ENCODE assay signal across 8 cellular contexts in the genomic region with DNA sequence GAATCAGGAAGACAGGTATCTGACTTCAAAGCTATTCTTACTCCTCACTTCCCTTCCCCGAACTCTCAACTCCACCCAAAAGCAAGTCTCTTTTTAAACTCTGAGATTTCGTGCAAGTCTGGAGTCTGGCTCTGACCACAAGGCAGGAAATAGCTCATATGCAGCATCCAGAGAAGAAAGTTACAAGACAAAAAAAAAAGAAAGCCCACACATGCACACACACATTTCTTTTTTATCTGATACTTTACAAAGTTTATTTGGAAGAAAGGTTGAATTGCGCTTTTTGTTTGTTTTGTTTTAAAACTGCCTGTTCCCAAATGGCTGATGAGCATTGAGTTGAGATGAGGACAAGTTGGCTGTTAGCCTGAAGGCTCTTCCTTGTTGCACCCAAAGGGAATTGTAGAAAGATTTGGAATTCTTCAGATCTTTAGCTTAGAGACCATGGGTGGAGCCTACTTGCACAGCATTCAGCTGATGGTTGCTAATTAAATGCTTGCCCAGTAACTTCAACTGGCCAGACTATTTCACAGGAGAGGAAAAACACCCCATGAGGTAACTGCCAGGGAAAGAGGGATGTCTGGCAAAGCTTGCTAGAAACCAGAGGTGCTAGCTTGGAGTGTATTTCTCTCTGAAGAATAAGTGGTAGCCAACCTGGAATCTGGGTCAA.
DNase-seq lines count a peak whose midpoint lies in the region; ATAC-seq and TF ChIP-seq lines count a peak whose summit lies in the region.

No MANE protein-coding gene starts in this region.

- H3K27ac ChIP-seq in CD4-positive, alpha-beta T cell (ENCODE audit: low read depth, low read length): peak overlapping the region; percentile 77
- peak overlapping the region; percentile 11 to 77 for H3K27ac ChIP-seq in uterus

- no peaks in the 10 kb centered on the region for H3K27me3 ChIP-seq in CD4-positive, alpha-beta T cell (ENCODE audit: control insufficient read depth, insufficient read depth, low read length)
- H3K27me3 ChIP-seq in uterus: no peaks in the 10 kb centered on the region

- no peaks in the 10 kb centered on the region for H3K27me3 Mint-ChIP-seq in CD4-positive, alpha-beta T cell
- no peaks in the 10 kb centered on the region for H3K27me3 Mint-ChIP-seq in endothelial cell (ENCODE audit: unreplicated experiment)

- no peak for TF ChIP-seq CTCF in CD4-positive, alpha-beta T cell (IDR thresholded peaks at IDR 0.05)
- TF ChIP-seq CTCF in uterus (IDR thresholded peaks at IDR 0.05) (no peak), endothelial cell (IDR thresholded peaks at IDR 0.05; ENCODE audit: unreplicated experiment) (no peak)

- H3K4me3 ChIP-seq in uterus: no peak overlapping the region

- intact Hi-C loops in CD4-positive, alpha-beta T cell (cut with DNase I, micrococcal nuclease): no loop called here
- intact Hi-C loops in uterus (cut with DNase I; ENCODE audit: low total_unique reads): no loop called here

- H3K9me3 Mint-ChIP-seq in CD4-positive, alpha-beta T cell: peaks cover 4% of the 10 kb centered on the region
- H3K9me3 Mint-ChIP-seq in endothelial cell (ENCODE audit: unreplicated experiment): no peaks in the 10 kb centered on the region

- POLR2A ChIA-PET in CD4-positive, alpha-beta T cell (lab: Charles Lee): interaction anchor here (0.7 to 2.1 kb wide), 13 partner anchors 9 to 353 kb away, joined by 3 to 8 read pairs (median 4); no protein-coding TSS in a partner anchor

- H3K27ac Mint-ChIP-seq in CD4-positive, alpha-beta T cell: peak overlapping the region; percentile 93
- no peak overlapping the region for H3K27ac Mint-ChIP-seq in endothelial cell (ENCODE audit: unreplicated experiment)

- no peak for TF ChIP-seq POLR2A in uterus (IDR thresholded peaks at IDR 0.05)

- peak in 8 of 10 experiments; percentile 2 to 51 (median 24) for DNase-seq in CD4-positive, alpha-beta T cell
- peak; percentile 2 for DNase-seq in activated T-helper 1 cell treated with Interleukin-2 at 50 U/mL for 16 hours (ENCODE audit: low read depth)
- peak; percentile 42 for DNase-seq in left kidney (ENCODE audit: low read depth, low spot score)
- DNase-seq in uterus: peak in 1 of 2 donors; percentile 11
- DNase-seq in cortex of kidney (lab: John Stamatoyannopoulos, UW): no peak
- DNase-seq in endothelial cell (ENCODE audit: low spot score): no peak

- H3K4me1 ChIP-seq in uterus: peaks cover 0 to 3% of the 10 kb centered on the region in 2 donors

- ATAC-seq in CD4-positive, alpha-beta T cell (ENCODE audit: poor library complexity): peak; percentile 97
- peak; percentile 91 for ATAC-seq in GM19397 (IDR thresholded peaks at IDR 0.05; ENCODE audit: unreplicated experiment)
- peak; percentile 98 for ATAC-seq in HG03378 (IDR thresholded peaks at IDR 0.05; ENCODE audit: unreplicated experiment)

- H3K36me3 Mint-ChIP-seq in CD4-positive, alpha-beta T cell (ENCODE audit: low read depth): peaks cover 3% of the 10 kb centered on the region
- H3K36me3 Mint-ChIP-seq in endothelial cell (ENCODE audit: low read depth, unreplicated experiment): no peaks in the 10 kb centered on the region

- peak overlapping the region; percentile 66 for H3K4me3 Mint-ChIP-seq in CD4-positive, alpha-beta T cell
- no peak overlapping the region for H3K4me3 Mint-ChIP-seq in endothelial cell (ENCODE audit: unreplicated experiment)

- no peaks in the 10 kb centered on the region for H3K36me3 ChIP-seq in uterus

- CTCF ChIA-PET in CD4-positive, alpha-beta T cell (lab: Charles Lee): no interaction called here

- H3K9me3 ChIP-seq in CD4-positive, alpha-beta T cell (ENCODE audit: control insufficient read depth, low read length): no peaks in the 10 kb centered on the region
- no peaks in the 10 kb centered on the region for H3K9me3 ChIP-seq in uterus

- peaks cover 71% of the 10 kb centered on the region for H3K4me1 Mint-ChIP-seq in CD4-positive, alpha-beta T cell (ENCODE audit: low read depth)
- peaks cover 5% of the 10 kb centered on the region for H3K4me1 Mint-ChIP-seq in endothelial cell (ENCODE audit: unreplicated experiment)

Comparison
In these comparisons a context has a peak if more than half of its experiments do, and no peak if none do; other contexts are left out.
1. DNase-seq: peak in CD4-positive, alpha-beta T cell (8 of 10), activated T-helper 1 cell treated with Interleukin-2 at 50 U/mL for 16 hours (single experiment) and left kidney (single experiment); none in cortex of kidney (single experiment) and endothelial cell (single experiment).
2. Peak in every context shown above with its lines, with median percentiles within 50 percentile points of each other: ATAC-seq.